1 cellular context compared by ENCODE assay signal in the genomic region with DNA sequence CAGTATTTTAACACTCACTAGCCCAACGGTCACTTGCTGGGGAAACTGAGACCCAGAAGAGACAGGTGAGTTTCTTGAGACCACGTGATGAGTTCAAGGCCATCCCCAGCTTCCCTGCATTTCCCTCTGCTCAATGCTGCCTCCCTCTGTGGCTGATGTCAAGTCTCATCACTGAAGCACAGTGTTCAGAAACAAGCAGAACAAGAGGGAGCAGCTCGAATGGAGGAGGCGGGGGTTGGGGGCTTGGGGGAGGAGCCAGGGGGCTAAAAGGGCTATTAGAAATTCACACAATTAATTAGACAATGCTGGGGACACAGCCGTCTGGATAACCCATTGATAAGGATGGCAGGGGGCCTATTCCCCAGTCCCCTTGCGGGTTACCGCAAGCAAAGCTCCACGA.
TF ChIP-seq lines count a peak whose summit lies in the region.

No MANE protein-coding gene starts in this region.

TF ChIP-seq in GM23338, 12 proteins besides CTCF, POLR2A, EP300 and RAD21 (continued from another document):
- TF ChIP-seq POLR2AphosphoS5 (IDR thresholded peaks at IDR 0.05; ENCODE audit: low read depth) = no peak
- TF ChIP-seq EZH2 (IDR thresholded peaks at IDR 0.05; ENCODE audit: low read depth, unreplicated experiment) = no peak
